In genomic region chr4:177367336-177367735, GRCh38 we compare ENCODE assay signal across 10 cellular contexts. TPM values are rescaled to one million over a fixed set of nuclear protein-coding genes. Genes with fewer than 3 reads are reported as not detected.
DNase-seq lines count a peak whose midpoint lies in the region; ATAC-seq and TF ChIP-seq lines count a peak whose summit lies in the region.
"Had no signal": no experiment of that assay in that cellular context is flagged by ENCODE, and none has a peak within 500 bp of the region (broad histone marks: within the 10 kb centered on the region; RNA-seq: fewer than 3 reads in every experiment).

No MANE protein-coding gene starts in this region.

- H3F3A ChIP-seq in MM.1S (ENCODE audit: insufficient read depth, low read length) = no peaks in the 10 kb centered on the region

- no peaks in the 10 kb centered on the region for H3K9me3 ChIP-seq in left lung
- H3K9me3 ChIP-seq in MM.1S (replicated peaks; ENCODE audit: insufficient read depth, low read length) = no peaks in the 10 kb centered on the region
- H3K9me3 ChIP-seq: BLaER1 had no signal

- TF ChIP-seq CTCF in left lung (IDR thresholded peaks at IDR 0.05) (no peak), MM.1S (IDR thresholded peaks at IDR 0.05; ENCODE audit: low read length) (no peak)

- intact Hi-C loops in left lung (cut with DNase I) = no loop called here
- intact Hi-C loops in sciatic nerve (cut with DNase I) = no loop called here

- H3K27ac ChIP-seq in left lung (no peak overlapping the region), MM.1S (ENCODE audit: low read length) (no peak overlapping the region)
- H3K27ac ChIP-seq: BLaER1 had no signal

- H3K4me2 ChIP-seq in MM.1S (ENCODE audit: low read depth, low read length) = no peak overlapping the region
- H3K4me2 ChIP-seq: BLaER1 had no signal

- H3K4me1 ChIP-seq in left lung (no peaks in the 10 kb centered on the region), MM.1S (ENCODE audit: low read length) (no peaks in the 10 kb centered on the region)
- H3K4me1 ChIP-seq: BLaER1 had no signal

- no peaks in the 10 kb centered on the region for H3K9me2 ChIP-seq in MM.1S (replicated peaks; ENCODE audit: insufficient read depth, low read length)

- DNase-seq in NCI-H748 (lab: John Stamatoyannopoulos, UW; ENCODE audit: unreplicated experiment) (peak; percentile 2), NCI-H748 treated with DMSO at 0.1 percent for 48 hours (lab: John Stamatoyannopoulos, UW) (no peak), amniotic epithelial cell (ENCODE audit: low read depth) (peak; percentile 72), myocyte (ENCODE audit: low read depth) (peak; percentile 18), left lung (no peak), MM.1S (no peak), sciatic nerve (ENCODE audit: low spot score) (no peak)
- DNase-seq: stimulated activated naive CD4-positive, alpha-beta T cell treated with Interleukin-2 at 50 U/mL for 16 hours had no signal

- no peaks in the 10 kb centered on the region for H3K79me2 ChIP-seq in MM.1S (ENCODE audit: low read length)

- H2AFZ ChIP-seq in MM.1S (ENCODE audit: low read length) = no peak overlapping the region

- H3K4me3 ChIP-seq in left lung (no peak overlapping the region), MM.1S (ENCODE audit: low read length) (no peak overlapping the region)
- H3K4me3 ChIP-seq: BLaER1 had no signal

- ATAC-seq in HG03175 (IDR thresholded peaks at IDR 0.05; ENCODE audit: unreplicated experiment) (peak; percentile 43), left lung (no peak), sciatic nerve (no peak)

- H3K27me3 ChIP-seq in left lung = no peaks in the 10 kb centered on the region
- no peaks in the 10 kb centered on the region for H3K27me3 ChIP-seq in MM.1S (replicated peaks; ENCODE audit: insufficient read depth, low read length)
- H3K27me3 ChIP-seq: BLaER1 had no signal

- no peaks in the 10 kb centered on the region for H3K36me3 ChIP-seq in left lung
- no peaks in the 10 kb centered on the region for H3K36me3 ChIP-seq in MM.1S (replicated peaks; ENCODE audit: insufficient read depth, low read length)

- H3K9ac ChIP-seq in MM.1S (ENCODE audit: low read length) = no peak overlapping the region
- H3K9ac ChIP-seq: BLaER1 had no signal

- H4K20me1 ChIP-seq in MM.1S (ENCODE audit: insufficient read depth, low read length) = no peaks in the 10 kb centered on the region
- H4K20me1 ChIP-seq: BLaER1 had no signal

RNA-seq across cellular contexts. Expression of gene NEIL3, which starts 57.7 kb away (rescaled TPM):
- 0.16 and 0.53 TPM in 2 replicates for total RNA-seq in myocyte
- 0.04 TPM for polyA plus RNA-seq in myocyte (2012)
- total RNA-seq in left lung = 1 to 10 TPM; 2.2 to 2.7 TPM
- 0.67 TPM for total RNA-seq in sciatic nerve

Comparison
In these comparisons a context has a peak if more than half of its experiments do, and no peak if none do; other contexts are left out.
1. DNase-seq: peak in NCI-H748 (single experiment), amniotic epithelial cell (single experiment) and myocyte (single experiment); none in NCI-H748 treated with DMSO at 0.1 percent for 48 hours (single experiment), left lung (0 of 2), MM.1S (single experiment) and sciatic nerve (single experiment).